In genomic region chr16:35311475-35311874, GRCh38 we compare ENCODE assay signal across 19 cellular contexts.
"Had no signal": no experiment of that assay in that cellular context is flagged by ENCODE, and none has a peak within 500 bp of the region (broad histone marks: within the 10 kb centered on the region; RNA-seq: fewer than 3 reads in every experiment).

No MANE protein-coding gene starts in this region.

- H3K9me3 ChIP-seq: psoas muscle, right lobe of liver, suprapubic skin, tibial artery, upper lobe of right lung had no signal

- H3K4me3 ChIP-seq: coronary artery, heart left ventricle, psoas muscle, right lobe of liver, suprapubic skin, tibial artery, upper lobe of right lung had no signal

- DNase-seq: effector CD4-positive, alpha-beta T cell; endodermal cell; heart left ventricle; hippocampal formation; kidney glomerular epithelial cell; mammary epithelial cell; naive thymus-derived CD4-positive, alpha-beta T cell; nephron progenitor cell; psoas muscle; retina; right lobe of liver; stimulated activated CD4-positive, alpha-beta T cell treated with anti-CD3 and anti-CD28 coated beads, Interleukin-4, amount 100 ng/mL, for 1 hour; stimulated activated CD8-positive, alpha-beta memory T cell treated with anti-CD3 and anti-CD28 coated beads, Interleukin-4, amount 100 ng/mL, for 48 hours; stimulated activated naive CD8-positive, alpha-beta T cell treated with anti-CD3 and anti-CD28 coated beads, Interleukin-15, Interleukin-2, amounts not matched to agents 100 U/mL and 50 U/mL, for 24 hours; tibial artery; upper lobe of right lung had no signal

- ATAC-seq: naive thymus-derived CD4-positive, alpha-beta T cell; psoas muscle; right lobe of liver; stimulated activated effector memory CD8-positive, alpha-beta T cell treated with anti-CD3 and anti-CD28 coated beads, Interleukin-12 subunit alpha, Interleukin-12 subunit beta, amount 100 ng/mL, for 72 hours; stimulated activated naive CD8-positive, alpha-beta T cell treated with anti-CD3 and anti-CD28 coated beads, Interleukin-15, Interleukin-2, amounts not matched to agents 100 U/mL and 50 U/mL, for 24 hours had no signal
